8 cellular contexts compared by ENCODE assay signal in genomic region chr4:70840137-70840536, GRCh38. TPM values are rescaled to one million over a fixed set of nuclear protein-coding genes. Genes with fewer than 3 reads are reported as not detected.
DNase-seq lines count a peak whose midpoint lies in the region; ATAC-seq and TF ChIP-seq lines count a peak whose summit lies in the region.
"Not testable (repeated sequence)": the region's sequence is repeated elsewhere in the genome, so short reads cannot be mapped to it uniquely, and the experiment has no call there.

No MANE protein-coding gene starts in this region.

- peak overlapping the region; percentile 72 for H3K27ac Mint-ChIP-seq in activated CD4-positive, alpha-beta memory T cell treated with anti-CD3 and anti-CD28 coated beads, Interleukin-2, amount 10 ng/mL, durations not matched to agents 7 days and 5 days
- H3K27ac Mint-ChIP-seq in glutamatergic neuron (ENCODE audit: unreplicated experiment): not testable (repeated sequence)
- peak overlapping the region; percentile 95 to 97 for H3K27ac Mint-ChIP-seq in natural killer cell

- H3K27me3 Mint-ChIP-seq in activated CD4-positive, alpha-beta memory T cell treated with anti-CD3 and anti-CD28 coated beads, Interleukin-2, amount 10 ng/mL, durations not matched to agents 7 days and 5 days; natural killer cell (ENCODE audit: low read depth in 2 of 2): not testable (repeated sequence)
- peaks cover 13% of the 10 kb centered on the region for H3K27me3 Mint-ChIP-seq in glutamatergic neuron (ENCODE audit: unreplicated experiment)

- H3K36me3 Mint-ChIP-seq in activated CD4-positive, alpha-beta memory T cell treated with anti-CD3 and anti-CD28 coated beads, Interleukin-2, amount 10 ng/mL, durations not matched to agents 7 days and 5 days (ENCODE audit: low read depth): peaks cover 12% of the 10 kb centered on the region
- H3K36me3 Mint-ChIP-seq in glutamatergic neuron (ENCODE audit: unreplicated experiment); natural killer cell: not testable (repeated sequence)

- not testable (repeated sequence) for H3K36me3 ChIP-seq in PC-3 (ENCODE audit: low read depth, low read length)

- H3K4me2 ChIP-seq in PC-3 (ENCODE audit: low read length): not testable (repeated sequence)

- peak; percentile 18 for DNase-seq in A172 (ENCODE audit: low spot score)
- peak; percentile 78 for DNase-seq in HEK293T (ENCODE audit: extremely low spot score)
- DNase-seq in PC-3: peak; percentile 60
- peak; percentile 77 for DNase-seq in activated CD4-positive, alpha-beta memory T cell treated with anti-CD3 and anti-CD28 coated beads, Interleukin-2, amount 10 ng/mL, durations not matched to agents 7 days and 5 days
- DNase-seq in astrocyte of the hippocampus (ENCODE audit: low read depth, low spot score): peak; percentile 31
- DNase-seq in glutamatergic neuron: peak; percentile 43
- DNase-seq in natural killer cell: peak; percentile 51
- peak; percentile 57 to 58 for DNase-seq in stimulated activated CD4-positive, alpha-beta T cell treated with anti-CD3 and anti-CD28 coated beads, Interleukin-4, amount 100 ng/mL, for 48 hours (ENCODE audit: low read depth in 2 of 2)

- not testable (repeated sequence) for H3K9me3 ChIP-seq in PC-3 (ENCODE audit: low read length)

- not testable (repeated sequence) for H2AFZ ChIP-seq in PC-3 (ENCODE audit: low read length)

- not testable (repeated sequence) for H3K4me1 ChIP-seq in PC-3 (ENCODE audit: insufficient read depth, low read length)

- peaks cover 25% of the 10 kb centered on the region for H3K4me1 Mint-ChIP-seq in activated CD4-positive, alpha-beta memory T cell treated with anti-CD3 and anti-CD28 coated beads, Interleukin-2, amount 10 ng/mL, durations not matched to agents 7 days and 5 days
- not testable (repeated sequence) for H3K4me1 Mint-ChIP-seq in glutamatergic neuron (ENCODE audit: low read depth, unreplicated experiment)
- H3K4me1 Mint-ChIP-seq in natural killer cell: peaks cover 20 to 27% of the 10 kb centered on the region in 2 donors

- H3K27me3 ChIP-seq in PC-3 (ENCODE audit: low read length): not testable (repeated sequence)

- not testable (repeated sequence) for H3K27ac ChIP-seq in PC-3 (ENCODE audit: low read length)

- not testable (repeated sequence) for H3K9ac ChIP-seq in PC-3 (ENCODE audit: low read length)

- not testable (repeated sequence) for H3F3A ChIP-seq in PC-3 (ENCODE audit: low read length, unreplicated experiment)

- BruUV-seq in PC-3 (replicated peaks; lab: Mats Ljungman, UMichigan): not testable (repeated sequence)

- H3K79me2 ChIP-seq in PC-3 (ENCODE audit: low read length): peaks cover 43% of the 10 kb centered on the region

- H3K4me3 Mint-ChIP-seq in activated CD4-positive, alpha-beta memory T cell treated with anti-CD3 and anti-CD28 coated beads, Interleukin-2, amount 10 ng/mL, durations not matched to agents 7 days and 5 days: peak overlapping the region; percentile 54
- H3K4me3 Mint-ChIP-seq in glutamatergic neuron (ENCODE audit: unreplicated experiment): peak overlapping the region; percentile 77
- peak overlapping the region; percentile 25 for H3K4me3 Mint-ChIP-seq in natural killer cell

- intact Hi-C loops in PC-3 (cut with micrococcal nuclease); natural killer cell (cut with micrococcal nuclease): not testable (repeated sequence)

- POLR2A ChIA-PET in HEK293T (lab: Yijun Ruan, JAX) (interaction anchor here (0.7 to 1.0 kb wide), 6 partner anchors 11 to 155 kb away, joined by 3 to 4 read pairs (median 3); partner anchors contain the start of gene MOB1B), PC-3 (lab: Charles Lee; ENCODE audit: unreplicated experiment) (interaction anchor here (0.7 kb wide), 1 partner anchor 871 kb away, joined by 3 read pairs; no protein-coding TSS in a partner anchor)
- POLR2A ChIA-PET in activated CD4-positive, alpha-beta memory T cell treated with anti-CD3 and anti-CD28 coated beads, Interleukin-2, amount 10 ng/mL, durations not matched to agents 7 days and 5 days (lab: Charles Lee): interaction anchor here (1.0 to 3.9 kb wide), 6 partner anchors 11 to 155 kb away, joined by 3 to 40 read pairs (median 28); partner anchors contain the start of genes DCK, MOB1B and UTP3

- not testable (repeated sequence) for H3K4me3 ChIP-seq in PC-3 (ENCODE audit: low read length)

- H3K9me2 ChIP-seq in PC-3 (replicated peaks; ENCODE audit: low read length): not testable (repeated sequence)

- not testable (repeated sequence) for H3K9me3 Mint-ChIP-seq in activated CD4-positive, alpha-beta memory T cell treated with anti-CD3 and anti-CD28 coated beads, Interleukin-2, amount 10 ng/mL, durations not matched to agents 7 days and 5 days; glutamatergic neuron (ENCODE audit: unreplicated experiment); natural killer cell

- not testable (repeated sequence) for TF ChIP-seq CTCF in PC-3 (conservative IDR thresholded peaks at IDR 0.05; ENCODE audit: low read depth, low read length); glutamatergic neuron (IDR thresholded peaks at IDR 0.05; ENCODE audit: partially characterized antibody, unreplicated experiment); natural killer cell (IDR thresholded peaks at IDR 0.05)

- H4K20me1 ChIP-seq in PC-3 (ENCODE audit: low read length): peaks cover 31% of the 10 kb centered on the region

- not testable (repeated sequence) for ATAC-seq in PC-3, natural killer cell

- CTCF ChIA-PET in HEK293T (lab: Yijun Ruan, JAX); PC-3 (lab: Charles Lee): not testable (repeated sequence)
- CTCF ChIA-PET in activated CD4-positive, alpha-beta memory T cell treated with anti-CD3 and anti-CD28 coated beads, Interleukin-2, amount 10 ng/mL, durations not matched to agents 7 days and 5 days (lab: Charles Lee): interaction anchor here (2.3 to 2.4 kb wide), 3 partner anchors 61 to 156 kb away, joined by 8 to 15 read pairs (median 10); partner anchors contain the start of gene MOB1B

TF ChIP-seq in HEK293T, 16 proteins besides CTCF, POLR2A, EP300 and RAD21:
- TF ChIP-seq SP1 (IDR thresholded peaks at IDR 0.05): peak; percentile 38; the same call in 1 of the 2 replicates

RNA-seq across cellular contexts. Expression of gene GRSF1, which starts 0.4 kb away (rescaled TPM):
- 75.8 and 83.9 TPM in 2 replicates for total RNA-seq in A172 (2014; rRNA removed; shearing (Covaris generic))
- 102 and 103 TPM in 2 replicates for total RNA-seq in PC-3 (2014; rRNA removed)
- 10 to 100 TPM; 63.5 to 63.8 TPM for total RNA-seq in activated CD4-positive, alpha-beta memory T cell treated with anti-CD3 and anti-CD28 coated beads, Interleukin-2, amount 10 ng/mL, durations not matched to agents 7 days and 5 days
- total RNA-seq in glutamatergic neuron (ENCODE audit: unreplicated experiment): 61.1 TPM
- total RNA-seq in natural killer cell: 10 to 100 TPM; 33.4 to 50.8 (median 43.0) TPM

Comparison
In these comparisons a context has a peak if more than half of its experiments do, and no peak if none do; other contexts are left out.
1. DNase-seq: peak in every context shown above with its lines; median percentile 78 in HEK293T; 77 in activated CD4-positive, alpha-beta memory T cell treated with anti-CD3 and anti-CD28 coated beads, Interleukin-2, amount 10 ng/mL, durations not matched to agents 7 days and 5 days; 60 in PC-3; 58 in stimulated activated CD4-positive, alpha-beta T cell treated with anti-CD3 and anti-CD28 coated beads, Interleukin-4, amount 100 ng/mL, for 48 hours; 51 in natural killer cell; 43 in glutamatergic neuron; 31 in astrocyte of the hippocampus; 18 in A172.
2. H3K4me3 Mint-ChIP-seq: peak in every context shown above with its lines; median percentile 77 in glutamatergic neuron; 54 in activated CD4-positive, alpha-beta memory T cell treated with anti-CD3 and anti-CD28 coated beads, Interleukin-2, amount 10 ng/mL, durations not matched to agents 7 days and 5 days; 25 in natural killer cell.